In the genomic region with DNA sequence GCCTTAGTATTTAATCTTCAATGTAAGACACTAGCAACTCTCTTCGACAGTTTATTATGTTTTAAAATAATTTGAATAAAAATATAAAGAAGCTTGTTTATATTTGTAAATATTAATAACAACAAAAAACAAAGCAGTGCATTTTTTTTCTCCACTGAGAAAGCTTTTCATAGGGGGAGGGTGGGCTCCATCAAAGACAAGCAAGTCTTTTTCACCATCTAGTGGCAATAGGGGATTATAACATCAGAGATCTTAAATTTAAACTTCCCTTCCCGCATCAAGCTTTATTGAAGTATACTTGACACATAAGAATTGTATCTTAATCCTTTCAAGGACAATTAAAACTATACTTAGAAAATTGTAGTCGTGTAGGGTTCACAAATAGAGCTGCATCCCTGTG, we compare ENCODE assay signal across 1 cellular context.
TF ChIP-seq lines count a peak whose summit lies in the region.

No MANE protein-coding gene starts in this region.

TF ChIP-seq in A549, 52 proteins besides CTCF, POLR2A, EP300 and RAD21 (continued from another document):
- TF ChIP-seq, protein P1, sequence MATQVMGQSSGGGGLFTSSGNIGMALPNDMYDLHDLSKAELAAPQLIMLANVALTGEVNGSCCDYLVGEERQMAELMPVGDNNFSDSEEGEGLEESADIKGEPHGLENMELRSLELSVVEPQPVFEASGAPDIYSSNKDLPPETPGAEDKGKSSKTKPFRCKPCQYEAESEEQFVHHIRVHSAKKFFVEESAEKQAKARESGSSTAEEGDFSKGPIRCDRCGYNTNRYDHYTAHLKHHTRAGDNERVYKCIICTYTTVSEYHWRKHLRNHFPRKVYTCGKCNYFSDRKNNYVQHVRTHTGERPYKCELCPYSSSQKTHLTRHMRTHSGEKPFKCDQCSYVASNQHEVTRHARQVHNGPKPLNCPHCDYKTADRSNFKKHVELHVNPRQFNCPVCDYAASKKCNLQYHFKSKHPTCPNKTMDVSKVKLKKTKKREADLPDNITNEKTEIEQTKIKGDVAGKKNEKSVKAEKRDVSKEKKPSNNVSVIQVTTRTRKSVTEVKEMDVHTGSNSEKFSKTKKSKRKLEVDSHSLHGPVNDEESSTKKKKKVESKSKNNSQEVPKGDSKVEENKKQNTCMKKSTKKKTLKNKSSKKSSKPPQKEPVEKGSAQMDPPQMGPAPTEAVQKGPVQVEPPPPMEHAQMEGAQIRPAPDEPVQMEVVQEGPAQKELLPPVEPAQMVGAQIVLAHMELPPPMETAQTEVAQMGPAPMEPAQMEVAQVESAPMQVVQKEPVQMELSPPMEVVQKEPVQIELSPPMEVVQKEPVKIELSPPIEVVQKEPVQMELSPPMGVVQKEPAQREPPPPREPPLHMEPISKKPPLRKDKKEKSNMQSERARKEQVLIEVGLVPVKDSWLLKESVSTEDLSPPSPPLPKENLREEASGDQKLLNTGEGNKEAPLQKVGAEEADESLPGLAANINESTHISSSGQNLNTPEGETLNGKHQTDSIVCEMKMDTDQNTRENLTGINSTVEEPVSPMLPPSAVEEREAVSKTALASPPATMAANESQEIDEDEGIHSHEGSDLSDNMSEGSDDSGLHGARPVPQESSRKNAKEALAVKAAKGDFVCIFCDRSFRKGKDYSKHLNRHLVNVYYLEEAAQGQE (IDR thresholded peaks at IDR 0.05): no peak
- TF ChIP-seq, protein P2, sequence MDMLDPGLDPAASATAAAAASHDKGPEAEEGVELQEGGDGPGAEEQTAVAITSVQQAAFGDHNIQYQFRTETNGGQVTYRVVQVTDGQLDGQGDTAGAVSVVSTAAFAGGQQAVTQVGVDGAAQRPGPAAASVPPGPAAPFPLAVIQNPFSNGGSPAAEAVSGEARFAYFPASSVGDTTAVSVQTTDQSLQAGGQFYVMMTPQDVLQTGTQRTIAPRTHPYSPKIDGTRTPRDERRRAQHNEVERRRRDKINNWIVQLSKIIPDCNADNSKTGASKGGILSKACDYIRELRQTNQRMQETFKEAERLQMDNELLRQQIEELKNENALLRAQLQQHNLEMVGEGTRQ (IDR thresholded peaks at IDR 0.05): no peak
- no peak for TF ChIP-seq MAZ (IDR thresholded peaks at IDR 0.05; ENCODE audit: borderline replicate concordance, low read depth, low read length)
- TF ChIP-seq CEBPB (IDR thresholded peaks at IDR 0.05): no peak
- TF ChIP-seq ZNF302 (CRISPR knock-in tag; IDR thresholded peaks at IDR 0.05): no peak
- TF ChIP-seq JUN (IDR thresholded peaks at IDR 0.05): no peak
- no peak for TF ChIP-seq SREBF2 (IDR thresholded peaks at IDR 0.05)
TF ChIP-seq in A549: peak in this region for 0.
